ENCODE assay signal across 18 cellular contexts in the genomic region with DNA sequence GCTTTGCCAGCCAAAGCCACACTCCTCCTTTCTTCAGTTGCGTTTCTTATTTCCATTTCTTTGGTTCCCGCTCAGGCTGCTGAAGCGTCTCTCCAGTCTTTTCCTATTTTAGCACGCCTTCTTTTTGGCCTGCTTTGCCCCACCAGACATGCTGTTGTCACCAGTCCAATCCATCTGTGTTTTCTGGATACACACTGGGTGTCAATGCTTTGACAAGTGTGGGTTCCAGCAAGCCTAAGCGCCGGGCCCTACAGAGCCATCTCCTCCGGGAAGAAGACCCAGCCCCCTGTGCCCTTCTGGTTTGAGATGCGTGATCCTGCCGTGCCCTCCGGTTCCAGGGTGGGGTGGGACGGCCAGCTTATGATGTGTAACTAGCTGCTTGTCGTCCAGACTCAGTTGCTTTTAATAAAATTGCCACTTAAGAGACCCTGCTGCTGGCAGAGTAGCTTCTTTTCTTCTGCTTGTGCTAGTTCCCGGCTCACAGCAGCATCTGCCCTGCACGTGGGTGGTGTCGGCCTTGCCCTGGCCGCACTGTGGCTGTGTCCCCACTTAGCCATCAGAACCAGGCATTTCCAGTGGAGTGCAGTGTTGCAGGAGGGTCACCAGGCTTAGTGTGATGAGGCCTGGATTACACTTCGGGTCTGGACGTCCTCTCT. TPM values are rescaled to one million over a fixed set of nuclear protein-coding genes. Genes with fewer than 3 reads are reported as not detected.
DNase-seq lines count a peak whose midpoint lies in the region; ATAC-seq and TF ChIP-seq lines count a peak whose summit lies in the region.
"Had no signal": no experiment of that assay in that cellular context is flagged by ENCODE, and none has a peak within 500 bp of the region (broad histone marks: within the 10 kb centered on the region; RNA-seq: fewer than 3 reads in every experiment).

No MANE protein-coding gene starts in this region.

- H3K18ac ChIP-seq in neuronal stem cell (ENCODE audit: low read length): no peak overlapping the region

- no peak overlapping the region for H2BK12ac ChIP-seq in neuronal stem cell (ENCODE audit: low read length)

- no peak overlapping the region for H3K27ac ChIP-seq in neuronal stem cell (replicated peaks; ENCODE audit: low read length)
- H3K27ac ChIP-seq: C4-2B, HL-60 had no signal

- peaks cover 11% of the 10 kb centered on the region for H3K4me1 Mint-ChIP-seq in HFFc6 (ENCODE audit: low read depth)

- peak overlapping the region; percentile 65 for H3K14ac ChIP-seq in neuronal stem cell (ENCODE audit: low read length)

- no peak overlapping the region for H2BK120ac ChIP-seq in neuronal stem cell (ENCODE audit: low read depth, low read length)

- H3K9me3 Mint-ChIP-seq in HFFc6: no peaks in the 10 kb centered on the region

- peak overlapping the region; percentile 86 for H3K23ac ChIP-seq in neuronal stem cell (ENCODE audit: low read depth, low read length, poor library complexity)

- H3K4ac ChIP-seq in neuronal stem cell (ENCODE audit: low read length): no peak overlapping the region

- intact Hi-C loops in left ventricle myocardium superior (cut with micrococcal nuclease): no loop called here

- no peak overlapping the region for H4K91ac ChIP-seq in neuronal stem cell (ENCODE audit: low read depth, low read length, poor library complexity)

- no peak for TF ChIP-seq CTCF in HFFc6 (IDR thresholded peaks at IDR 0.05)

- WGBS in neuronal stem cell (ENCODE audit: extremely low coverage in 2 of 2, insufficient read length in 2 of 2, insufficient replicate concordance in 1 of 2), 2 donors: no CpG with 5 or more reads among the region's 18 CpGs

- no peak overlapping the region for H4K8ac ChIP-seq in neuronal stem cell (ENCODE audit: low read depth, low read length)

- H3K4me3 Mint-ChIP-seq in HFFc6: no peak overlapping the region

- no peak overlapping the region for H2AFZ ChIP-seq in neuronal stem cell (ENCODE audit: low read length)

- peak; percentile 45 for DNase-seq in Ammon's horn (ENCODE audit: low spot score)
- peak; percentile 75 for DNase-seq in cerebellar cortex (ENCODE audit: low spot score)
- peak; percentile 36 for DNase-seq in left ventricle myocardium superior
- no peak for DNase-seq in neuronal stem cell (ENCODE audit: low spot score)
- no peak for DNase-seq in HFFc6
- DNase-seq in amniotic stem cell (lab: John Stamatoyannopoulos, UW): no peak
- no peak for DNase-seq in NCI-H187 (lab: John Stamatoyannopoulos, UW)
- DNase-seq: COR-L47, DMS153, EL, NCI-H1436 treated with DMSO at 0.1 percent for 48 hours, NCI-H2227 treated with DMSO at 0.1 percent for 48 hours, NCI-H748 treated with DMSO at 0.1 percent for 48 hours, PC-3 had no signal

- H3K36me3 ChIP-seq in neuronal stem cell (replicated peaks in 1 of 2; ENCODE audit: control insufficient read depth in 2 of 2, insufficient read depth in 2 of 2, low read length in 2 of 2): no peaks in the 10 kb centered on the region

- no peak overlapping the region for H3K4me3 ChIP-seq in neuronal stem cell (ENCODE audit: low read length in 2 of 2)
- H3K4me3 ChIP-seq: K562 had no signal

- no peaks in the 10 kb centered on the region for H3K9me3 ChIP-seq in neuronal stem cell (replicated peaks in 1 of 2; ENCODE audit: control insufficient read depth in 2 of 2, insufficient read depth in 1 of 2, low read depth in 1 of 2, low read length in 2 of 2)

- no peak overlapping the region for H2BK5ac ChIP-seq in neuronal stem cell (ENCODE audit: low read length)

- H3K79me1 ChIP-seq in neuronal stem cell (ENCODE audit: low read depth, low read length): peaks cover 6% of the 10 kb centered on the region

- H3K9ac ChIP-seq in neuronal stem cell (ENCODE audit: low read depth, low read length, poor library complexity): peak overlapping the region; percentile 66

- peak; percentile 68 for ATAC-seq in left ventricle myocardium superior
- ATAC-seq in GM19023 (IDR thresholded peaks at IDR 0.05; ENCODE audit: unreplicated experiment): no peak
- ATAC-seq: K562 had no signal

- H3K27me3 Mint-ChIP-seq in HFFc6 (ENCODE audit: insufficient read depth): peaks cover 25% of the 10 kb centered on the region

- no peak overlapping the region for H2BK15ac ChIP-seq in neuronal stem cell (ENCODE audit: low read length)

- H3K27me3 ChIP-seq in neuronal stem cell (ENCODE audit: control insufficient read depth in 3 of 3, insufficient read depth in 3 of 3, low read depth in 1 of 3, low read length in 3 of 3): no peaks in the 10 kb centered on the region

- H3K36me3 Mint-ChIP-seq in HFFc6 (ENCODE audit: low read depth): peaks cover 9% of the 10 kb centered on the region

- H3K27ac Mint-ChIP-seq in HFFc6: no peak overlapping the region

- H3K4me2 ChIP-seq in neuronal stem cell (ENCODE audit: insufficient read depth, low read length, poor library complexity, severe bottlenecking): no peak overlapping the region

- H2AK5ac ChIP-seq in neuronal stem cell (ENCODE audit: low read depth, low read length): no peak overlapping the region

- peaks cover 5 to 6% of the 10 kb centered on the region in 2 donors for H3K4me1 ChIP-seq in neuronal stem cell (ENCODE audit: control insufficient read depth in 2 of 2, insufficient read depth in 1 of 2, low read depth in 1 of 2, low read length in 2 of 2)

RNA-seq across cellular contexts. Expression of a gene that starts 29.7 kb away (rescaled TPM):
- total RNA-seq in left ventricle myocardium superior: 42.9 TPM
- polyA plus RNA-seq in neuronal stem cell (2013, experiment 1 of 2): 17.5 TPM
- 17.5 TPM for polyA plus RNA-seq in neuronal stem cell (2013, experiment 2 of 2)
- total RNA-seq in HFFc6 (2021; fragmentation: NEBNext Ultra II Directional; extraction: Animal tissue kit (Norgen Biotek cat#: 25700)): 10 to 100 TPM; 13.2 to 27.6 (median 22.2) TPM

Comparison
In these comparisons a context has a peak if more than half of its experiments do, and no peak if none do; other contexts are left out.
1. DNase-seq: peak in Ammon's horn (single experiment), cerebellar cortex (single experiment) and left ventricle myocardium superior (single experiment); none in neuronal stem cell (single experiment), HFFc6 (single experiment), amniotic stem cell (single experiment) and NCI-H187 (0 of 2).